In genomic region chr6:34132486-34133185, GRCh38 we compare ENCODE assay signal across 8 cellular contexts. TPM values are rescaled to one million over a fixed set of nuclear protein-coding genes. Genes with fewer than 3 reads are reported as not detected.
DNase-seq lines count a peak whose midpoint lies in the region; ATAC-seq and TF ChIP-seq lines count a peak whose summit lies in the region.
"Had no signal": no experiment of that assay in that cellular context is flagged by ENCODE, and none has a peak within 500 bp of the region (broad histone marks: within the 10 kb centered on the region; RNA-seq: fewer than 3 reads in every experiment).

No MANE protein-coding gene starts in this region.

- no peak overlapping the region for H3K4me3 ChIP-seq in mucosa of descending colon
- H3K4me3 ChIP-seq: right lobe of liver had no signal

- no peaks in the 10 kb centered on the region for H3K9me3 ChIP-seq in mucosa of descending colon
- H3K9me3 ChIP-seq: right lobe of liver had no signal

- H3K36me3 Mint-ChIP-seq in activated naive CD8-positive, alpha-beta T cell treated with anti-CD3 and anti-CD28 coated beads for 36 hours = no peaks in the 10 kb centered on the region

- no peaks in the 10 kb centered on the region for H3K4me1 ChIP-seq in mucosa of descending colon (ENCODE audit: low read depth)
- H3K4me1 ChIP-seq: right lobe of liver had no signal

- no peaks in the 10 kb centered on the region for H3K36me3 ChIP-seq in mucosa of descending colon (ENCODE audit: low read depth)
- H3K36me3 ChIP-seq: right lobe of liver had no signal

- peaks cover 67% of the 10 kb centered on the region for H3K27me3 Mint-ChIP-seq in activated naive CD8-positive, alpha-beta T cell treated with anti-CD3 and anti-CD28 coated beads for 36 hours

- H3K4me1 Mint-ChIP-seq in activated naive CD8-positive, alpha-beta T cell treated with anti-CD3 and anti-CD28 coated beads for 36 hours = no peaks in the 10 kb centered on the region

- TF ChIP-seq CTCF in GM20000 (IDR thresholded peaks at IDR 0.05; ENCODE audit: extremely low read depth, missing control alignments) (no peak), mucosa of descending colon (IDR thresholded peaks at IDR 0.05) (no peak)

- peak; percentile 29 for ATAC-seq in mucosa of descending colon
- no peak for ATAC-seq in GM21786 (IDR thresholded peaks at IDR 0.05; ENCODE audit: unreplicated experiment)
- no peak for ATAC-seq in esophagus mucosa
- no peak for ATAC-seq in HG02870 (IDR thresholded peaks at IDR 0.05; ENCODE audit: unreplicated experiment)

- H3K9me3 Mint-ChIP-seq in activated naive CD8-positive, alpha-beta T cell treated with anti-CD3 and anti-CD28 coated beads for 36 hours = no peaks in the 10 kb centered on the region

- intact Hi-C loops in mucosa of descending colon (cut with DNase I, micrococcal nuclease) = no loop called here

- no peak overlapping the region for H3K27ac Mint-ChIP-seq in activated naive CD8-positive, alpha-beta T cell treated with anti-CD3 and anti-CD28 coated beads for 36 hours

- DNase-seq in GM20000 (ENCODE audit: low spot score) (peak; percentile 60), NCI-H1436 (lab: John Stamatoyannopoulos, UW) (peak; percentile 75), mucosa of descending colon (peak in 2 of 3 donors; percentile 49 to 51)
- DNase-seq in activated naive CD8-positive, alpha-beta T cell treated with anti-CD3 and anti-CD28 coated beads for 36 hours = peak; percentile 32
- DNase-seq: right lobe of liver had no signal

- no peak overlapping the region for H3K4me3 Mint-ChIP-seq in activated naive CD8-positive, alpha-beta T cell treated with anti-CD3 and anti-CD28 coated beads for 36 hours

RNA-seq across cellular contexts. Expression of gene GRM4, which starts 13.3 kb away (rescaled TPM):
- under 1 TPM; 0.12 to 0.18 TPM for total RNA-seq in activated naive CD8-positive, alpha-beta T cell treated with anti-CD3 and anti-CD28 coated beads for 36 hours
- total RNA-seq in mucosa of descending colon (under 1 TPM in 2 of 3 donors, not detected in 1; 0.22 to 0.25 TPM), esophagus mucosa (not detected)
- total RNA-seq: right lobe of liver had no signal
